ENCODE assay signal across 1 cellular context in the genomic region with DNA sequence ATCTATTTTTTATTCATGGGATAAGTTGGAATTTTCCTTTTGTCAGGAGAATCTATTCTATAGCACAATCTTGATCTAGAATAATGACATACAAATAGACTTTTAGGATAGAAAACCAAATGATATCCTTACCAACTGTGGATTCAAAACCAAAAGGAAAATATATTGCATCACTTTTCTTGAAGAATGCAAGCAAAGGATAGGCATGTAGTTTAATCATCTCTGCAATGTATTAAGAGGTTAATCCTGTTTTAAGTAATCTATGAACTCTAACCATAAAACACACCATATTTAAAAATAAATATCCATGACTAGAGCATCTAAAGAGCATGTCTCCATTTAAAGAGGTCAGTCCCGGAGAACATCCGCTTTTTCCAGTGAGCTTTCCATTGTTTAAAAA.
TF ChIP-seq lines count a peak whose summit lies in the region.

No MANE protein-coding gene starts in this region.

TF ChIP-seq in GM23338, 12 proteins besides CTCF, POLR2A, EP300 and RAD21 (continued from another document):
- TF ChIP-seq, protein P1, sequence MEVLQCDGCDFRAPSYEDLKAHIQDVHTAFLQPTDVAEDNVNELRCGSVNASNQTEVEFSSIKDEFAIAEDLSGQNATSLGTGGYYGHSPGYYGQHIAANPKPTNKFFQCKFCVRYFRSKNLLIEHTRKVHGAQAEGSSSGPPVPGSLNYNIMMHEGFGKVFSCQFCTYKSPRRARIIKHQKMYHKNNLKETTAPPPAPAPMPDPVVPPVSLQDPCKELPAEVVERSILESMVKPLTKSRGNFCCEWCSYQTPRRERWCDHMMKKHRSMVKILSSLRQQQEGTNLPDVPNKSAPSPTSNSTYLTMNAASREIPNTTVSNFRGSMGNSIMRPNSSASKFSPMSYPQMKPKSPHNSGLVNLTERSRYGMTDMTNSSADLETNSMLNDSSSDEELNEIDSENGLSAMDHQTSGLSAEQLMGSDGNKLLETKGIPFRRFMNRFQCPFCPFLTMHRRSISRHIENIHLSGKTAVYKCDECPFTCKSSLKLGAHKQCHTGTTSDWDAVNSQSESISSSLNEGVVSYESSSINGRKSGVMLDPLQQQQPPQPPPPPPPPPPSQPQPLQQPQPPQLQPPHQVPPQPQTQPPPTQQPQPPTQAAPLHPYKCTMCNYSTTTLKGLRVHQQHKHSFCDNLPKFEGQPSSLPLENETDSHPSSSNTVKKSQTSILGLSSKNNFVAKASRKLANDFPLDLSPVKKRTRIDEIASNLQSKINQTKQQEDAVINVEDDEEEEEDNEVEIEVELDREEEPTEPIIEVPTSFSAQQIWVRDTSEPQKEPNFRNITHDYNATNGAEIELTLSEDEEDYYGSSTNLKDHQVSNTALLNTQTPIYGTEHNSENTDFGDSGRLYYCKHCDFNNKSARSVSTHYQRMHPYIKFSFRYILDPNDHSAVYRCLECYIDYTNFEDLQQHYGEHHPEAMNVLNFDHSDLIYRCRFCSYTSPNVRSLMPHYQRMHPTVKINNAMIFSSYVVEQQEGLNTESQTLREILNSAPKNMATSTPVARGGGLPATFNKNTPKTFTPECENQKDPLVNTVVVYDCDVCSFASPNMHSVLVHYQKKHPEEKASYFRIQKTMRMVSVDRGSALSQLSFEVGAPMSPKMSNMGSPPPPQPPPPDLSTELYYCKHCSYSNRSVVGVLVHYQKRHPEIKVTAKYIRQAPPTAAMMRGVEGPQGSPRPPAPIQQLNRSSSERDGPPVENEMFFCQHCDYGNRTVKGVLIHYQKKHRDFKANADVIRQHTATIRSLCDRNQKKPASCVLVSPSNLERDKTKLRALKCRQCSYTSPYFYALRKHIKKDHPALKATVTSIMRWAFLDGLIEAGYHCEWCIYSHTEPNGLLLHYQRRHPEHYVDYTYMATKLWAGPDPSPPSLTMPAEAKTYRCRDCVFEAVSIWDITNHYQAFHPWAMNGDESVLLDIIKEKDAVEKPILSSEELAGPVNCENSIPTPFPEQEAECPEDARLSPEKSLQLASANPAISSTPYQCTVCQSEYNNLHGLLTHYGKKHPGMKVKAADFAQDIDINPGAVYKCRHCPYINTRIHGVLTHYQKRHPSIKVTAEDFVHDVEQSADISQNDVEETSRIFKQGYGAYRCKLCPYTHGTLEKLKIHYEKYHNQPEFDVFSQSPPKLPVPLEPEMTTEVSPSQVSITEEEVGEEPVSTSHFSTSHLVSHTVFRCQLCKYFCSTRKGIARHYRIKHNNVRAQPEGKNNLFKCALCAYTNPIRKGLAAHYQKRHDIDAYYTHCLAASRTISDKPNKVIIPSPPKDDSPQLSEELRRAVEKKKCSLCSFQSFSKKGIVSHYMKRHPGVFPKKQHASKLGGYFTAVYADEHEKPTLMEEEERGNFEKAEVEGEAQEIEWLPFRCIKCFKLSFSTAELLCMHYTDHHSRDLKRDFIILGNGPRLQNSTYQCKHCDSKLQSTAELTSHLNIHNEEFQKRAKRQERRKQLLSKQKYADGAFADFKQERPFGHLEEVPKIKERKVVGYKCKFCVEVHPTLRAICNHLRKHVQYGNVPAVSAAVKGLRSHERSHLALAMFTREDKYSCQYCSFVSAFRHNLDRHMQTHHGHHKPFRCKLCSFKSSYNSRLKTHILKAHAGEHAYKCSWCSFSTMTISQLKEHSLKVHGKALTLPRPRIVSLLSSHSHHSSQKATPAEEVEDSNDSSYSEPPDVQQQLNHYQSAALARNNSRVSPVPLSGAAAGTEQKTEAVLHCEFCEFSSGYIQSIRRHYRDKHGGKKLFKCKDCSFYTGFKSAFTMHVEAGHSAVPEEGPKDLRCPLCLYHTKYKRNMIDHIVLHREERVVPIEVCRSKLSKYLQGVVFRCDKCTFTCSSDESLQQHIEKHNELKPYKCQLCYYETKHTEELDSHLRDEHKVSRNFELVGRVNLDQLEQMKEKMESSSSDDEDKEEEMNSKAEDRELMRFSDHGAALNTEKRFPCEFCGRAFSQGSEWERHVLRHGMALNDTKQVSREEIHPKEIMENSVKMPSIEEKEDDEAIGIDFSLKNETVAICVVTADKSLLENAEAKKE (CRISPR knock-in tag; IDR thresholded peaks at IDR 0.05): no peak
- TF ChIP-seq STAT1 (IDR thresholded peaks at IDR 0.05; ENCODE audit: unreplicated experiment): no peak
- TF ChIP-seq, protein P2, sequence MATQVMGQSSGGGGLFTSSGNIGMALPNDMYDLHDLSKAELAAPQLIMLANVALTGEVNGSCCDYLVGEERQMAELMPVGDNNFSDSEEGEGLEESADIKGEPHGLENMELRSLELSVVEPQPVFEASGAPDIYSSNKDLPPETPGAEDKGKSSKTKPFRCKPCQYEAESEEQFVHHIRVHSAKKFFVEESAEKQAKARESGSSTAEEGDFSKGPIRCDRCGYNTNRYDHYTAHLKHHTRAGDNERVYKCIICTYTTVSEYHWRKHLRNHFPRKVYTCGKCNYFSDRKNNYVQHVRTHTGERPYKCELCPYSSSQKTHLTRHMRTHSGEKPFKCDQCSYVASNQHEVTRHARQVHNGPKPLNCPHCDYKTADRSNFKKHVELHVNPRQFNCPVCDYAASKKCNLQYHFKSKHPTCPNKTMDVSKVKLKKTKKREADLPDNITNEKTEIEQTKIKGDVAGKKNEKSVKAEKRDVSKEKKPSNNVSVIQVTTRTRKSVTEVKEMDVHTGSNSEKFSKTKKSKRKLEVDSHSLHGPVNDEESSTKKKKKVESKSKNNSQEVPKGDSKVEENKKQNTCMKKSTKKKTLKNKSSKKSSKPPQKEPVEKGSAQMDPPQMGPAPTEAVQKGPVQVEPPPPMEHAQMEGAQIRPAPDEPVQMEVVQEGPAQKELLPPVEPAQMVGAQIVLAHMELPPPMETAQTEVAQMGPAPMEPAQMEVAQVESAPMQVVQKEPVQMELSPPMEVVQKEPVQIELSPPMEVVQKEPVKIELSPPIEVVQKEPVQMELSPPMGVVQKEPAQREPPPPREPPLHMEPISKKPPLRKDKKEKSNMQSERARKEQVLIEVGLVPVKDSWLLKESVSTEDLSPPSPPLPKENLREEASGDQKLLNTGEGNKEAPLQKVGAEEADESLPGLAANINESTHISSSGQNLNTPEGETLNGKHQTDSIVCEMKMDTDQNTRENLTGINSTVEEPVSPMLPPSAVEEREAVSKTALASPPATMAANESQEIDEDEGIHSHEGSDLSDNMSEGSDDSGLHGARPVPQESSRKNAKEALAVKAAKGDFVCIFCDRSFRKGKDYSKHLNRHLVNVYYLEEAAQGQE (IDR thresholded peaks at IDR 0.05; ENCODE audit: unreplicated experiment): no peak
- TF ChIP-seq EZH2phosphoT487 (IDR thresholded peaks at IDR 0.05; ENCODE audit: unreplicated experiment): no peak
- TF ChIP-seq, protein P3, sequence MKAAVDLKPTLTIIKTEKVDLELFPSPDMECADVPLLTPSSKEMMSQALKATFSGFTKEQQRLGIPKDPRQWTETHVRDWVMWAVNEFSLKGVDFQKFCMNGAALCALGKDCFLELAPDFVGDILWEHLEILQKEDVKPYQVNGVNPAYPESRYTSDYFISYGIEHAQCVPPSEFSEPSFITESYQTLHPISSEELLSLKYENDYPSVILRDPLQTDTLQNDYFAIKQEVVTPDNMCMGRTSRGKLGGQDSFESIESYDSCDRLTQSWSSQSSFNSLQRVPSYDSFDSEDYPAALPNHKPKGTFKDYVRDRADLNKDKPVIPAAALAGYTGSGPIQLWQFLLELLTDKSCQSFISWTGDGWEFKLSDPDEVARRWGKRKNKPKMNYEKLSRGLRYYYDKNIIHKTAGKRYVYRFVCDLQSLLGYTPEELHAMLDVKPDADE (IDR thresholded peaks at IDR 0.05): no peak
- no peak for TF ChIP-seq ZNF331 (CRISPR knock-in tag; IDR thresholded peaks at IDR 0.05; ENCODE audit: low read depth)
- no peak for TF ChIP-seq NANOG (IDR thresholded peaks at IDR 0.05; ENCODE audit: borderline replicate concordance)
- no peak for TF ChIP-seq ZNF114 (CRISPR knock-in tag; IDR thresholded peaks at IDR 0.05)
